8 cellular contexts compared by ENCODE assay signal in the genomic region with DNA sequence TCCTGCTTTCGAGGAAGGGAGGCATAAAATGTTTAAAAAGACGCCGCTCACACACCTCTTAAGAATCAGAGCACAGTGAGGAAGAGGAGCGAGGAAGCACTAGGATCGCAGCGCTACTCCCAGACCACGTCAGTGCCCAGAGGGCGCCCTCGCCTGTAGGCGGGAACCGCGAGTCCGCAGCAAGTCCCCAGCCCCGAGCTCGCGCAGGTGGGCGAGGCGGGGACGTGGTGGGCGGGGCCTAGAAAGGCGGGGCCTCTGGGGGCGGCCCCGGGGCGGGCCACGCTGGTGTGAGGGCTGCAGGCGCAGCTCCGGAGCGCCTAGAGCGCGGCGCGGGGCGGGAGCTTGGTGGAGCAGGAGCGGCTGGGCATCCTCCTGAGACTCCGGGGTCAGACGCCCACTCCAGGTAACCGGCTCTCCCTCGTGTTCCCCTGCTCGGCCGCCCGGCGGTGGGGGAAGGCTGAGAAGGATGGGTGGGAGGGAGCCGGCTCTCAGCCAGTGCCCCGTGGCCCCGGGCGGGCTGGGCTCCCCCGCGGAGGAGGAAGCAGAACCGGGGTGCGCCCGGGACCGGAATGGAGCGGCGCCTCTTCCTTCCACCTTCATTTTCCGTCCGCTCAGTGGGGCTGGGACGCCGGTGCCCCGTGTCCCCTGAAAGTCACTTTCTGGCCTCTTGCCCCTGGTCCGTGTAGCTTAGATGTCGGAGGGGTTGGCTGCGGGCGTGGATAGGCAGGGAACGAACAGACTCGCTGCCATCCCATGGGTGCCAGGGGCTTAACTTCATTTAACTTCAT. TPM values are rescaled to one million over a fixed set of nuclear protein-coding genes. Genes with fewer than 3 reads are reported as not detected.
DNase-seq lines count a peak whose midpoint lies in the region; ATAC-seq and TF ChIP-seq lines count a peak whose summit lies in the region.

Gene GCNT1 (plus strand): TSS at position 280 of the 788 bp plus-strand sequence. CDS start 43,200 bp downstream, outside the sequence.

- H3K9ac ChIP-seq in duodenal mucosa (ENCODE audit: low read depth in 1 of 2, low read length in 2 of 2), result peak within 1 kb of the TSS; percentile 91 to 92

- peaks cover 3% of the 10 kb centered on the region for H3K9me3 Mint-ChIP-seq in activated CD4-positive, alpha-beta memory T cell treated with anti-CD3 and anti-CD28 coated beads for 36 hours

- DNase-seq in CD1c-positive myeloid dendritic cell (ENCODE audit: extremely low spot score), result peak; percentile 94
- DNase-seq in NCI-H748 treated with DMSO at 0.1 percent for 48 hours (lab: John Stamatoyannopoulos, UW), result peak; percentile 85
- DNase-seq in activated CD4-positive, alpha-beta memory T cell treated with anti-CD3 and anti-CD28 coated beads for 36 hours, result peak; percentile 94
- peak; percentile 92 for DNase-seq in lower lobe of right lung
- DNase-seq in stimulated activated CD4-positive, alpha-beta T cell treated with anti-CD3 and anti-CD28 coated beads, TNF-alpha, amount 100 ng/mL, for 24 hours (ENCODE audit: low read depth in 3 of 3), result peak; percentile 73 to 93 (median 85)

- POLR2A ChIA-PET in activated CD4-positive, alpha-beta memory T cell treated with anti-CD3 and anti-CD28 coated beads for 36 hours (lab: Charles Lee), result interaction anchor here (0.5 to 1.6 kb wide), 4 partner anchors 17 to 1431 kb away, joined by 3 to 11 read pairs (median 4); partner anchors contain the start of gene RFK

- H3K4me3 ChIP-seq in duodenal mucosa (ENCODE audit: low read depth in 1 of 2, low read length in 2 of 2) (peak within 1 kb of the TSS; percentile 84 to 89), lower lobe of right lung (peak within 1 kb of the TSS; percentile 92)

- intact Hi-C loops in activated CD4-positive, alpha-beta memory T cell treated with anti-CD3 and anti-CD28 coated beads for 36 hours (cut with micrococcal nuclease), result loop anchor here (1.0 to 10.0 kb wide), 7 partner anchors 20 to 1432 kb away; partner anchors contain the start of genes CARNMT1, RFK and VPS13A
- intact Hi-C loops in lower lobe of right lung (cut with DNase I), result no loop called here

- peak within 1 kb of the TSS; percentile 72 for H3K27ac ChIP-seq in duodenal mucosa (ENCODE audit: low read depth, low read length)
- peak within 1 kb of the TSS; percentile 74 for H3K27ac ChIP-seq in lower lobe of right lung

- CTCF ChIA-PET in activated CD4-positive, alpha-beta memory T cell treated with anti-CD3 and anti-CD28 coated beads for 36 hours (lab: Charles Lee), result interaction anchor here (0.7 to 1.7 kb wide), 11 partner anchors 11 to 247 kb away, joined by 3 to 9 read pairs (median 3); no protein-coding TSS in a partner anchor

- ATAC-seq in GM19372 (IDR thresholded peaks at IDR 0.05; ENCODE audit: low read depth, unreplicated experiment) (peak; percentile 89), HG03520 (IDR thresholded peaks at IDR 0.05; ENCODE audit: unreplicated experiment) (peak; percentile 78), lower lobe of right lung (peak; percentile 98 to 99)

- H3K4me1 ChIP-seq in duodenal mucosa (ENCODE audit: control insufficient read depth in 1 of 2, insufficient read depth in 2 of 2, low read length in 2 of 2) (peaks cover 25 to 29% of the 10 kb centered on the region in 2 donors), lower lobe of right lung (peaks cover 16% of the 10 kb centered on the region)

- H3K27me3 Mint-ChIP-seq in activated CD4-positive, alpha-beta memory T cell treated with anti-CD3 and anti-CD28 coated beads for 36 hours, result no peaks in the 10 kb centered on the region

- H3K27ac Mint-ChIP-seq in activated CD4-positive, alpha-beta memory T cell treated with anti-CD3 and anti-CD28 coated beads for 36 hours, result peak within 1 kb of the TSS; percentile 49

- H3K36me3 ChIP-seq in duodenal mucosa (ENCODE audit: control insufficient read depth in 1 of 2, insufficient read depth in 2 of 2, low read length in 2 of 2) (peaks cover 3 to 6% of the 10 kb centered on the region in 2 donors), lower lobe of right lung (no peaks in the 10 kb centered on the region)

- H3K4me1 Mint-ChIP-seq in activated CD4-positive, alpha-beta memory T cell treated with anti-CD3 and anti-CD28 coated beads for 36 hours (ENCODE audit: low read depth), result peaks cover 18% of the 10 kb centered on the region

- H3K36me3 Mint-ChIP-seq in activated CD4-positive, alpha-beta memory T cell treated with anti-CD3 and anti-CD28 coated beads for 36 hours, result peaks cover 3% of the 10 kb centered on the region

- peak; percentile 55 for TF ChIP-seq CTCF in lower lobe of right lung (IDR thresholded peaks at IDR 0.05)

- H3K9me3 ChIP-seq in duodenal mucosa (ENCODE audit: control insufficient read depth in 1 of 2, low read length in 2 of 2) (no peaks in the 10 kb centered on the region), lower lobe of right lung (no peaks in the 10 kb centered on the region)

- H3K27me3 ChIP-seq in duodenal mucosa (ENCODE audit: control insufficient read depth in 1 of 2, insufficient read depth in 2 of 2, low read length in 2 of 2) (no peaks in the 10 kb centered on the region), lower lobe of right lung (ENCODE audit: low read depth) (no peaks in the 10 kb centered on the region)

- H3K4me3 Mint-ChIP-seq in activated CD4-positive, alpha-beta memory T cell treated with anti-CD3 and anti-CD28 coated beads for 36 hours, result peak within 1 kb of the TSS; percentile 94

RNA-seq across cellular contexts. Expression of gene GCNT1, which starts in this region (rescaled TPM):
- total RNA-seq in activated CD4-positive, alpha-beta memory T cell treated with anti-CD3 and anti-CD28 coated beads for 36 hours, result 1 to 10 TPM; 6.7 to 6.9 TPM
- 14.4 TPM for total RNA-seq in lower lobe of right lung

Comparison
In these comparisons a context has a peak if more than half of its experiments do, and no peak if none do; other contexts are left out.
1. Peak in every context shown above with its lines: DNase-seq, ATAC-seq, H3K4me3 ChIP-seq and H3K27ac ChIP-seq.